ENCODE assay signal across 10 cellular contexts in genomic region chrX:48569958-48570357, GRCh38. TPM values are rescaled to one million over a fixed set of nuclear protein-coding genes. Genes with fewer than 3 reads are reported as not detected.
DNase-seq lines count a peak whose midpoint lies in the region; ATAC-seq lines count a peak whose summit lies in the region.
"Had no signal": no experiment of that assay in that cellular context is flagged by ENCODE, and none has a peak within 500 bp of the region (broad histone marks: within the 10 kb centered on the region; RNA-seq: fewer than 3 reads in every experiment).

No MANE protein-coding gene starts in this region.

- H3K27me3 Mint-ChIP-seq in activated T-cell treated with anti-CD3 and anti-CD28 coated beads, Interleukin-2, amount 50 U/mL, for 72 hours (ENCODE audit: low read depth) = no peaks in the 10 kb centered on the region

- H3K4me1 Mint-ChIP-seq in activated T-cell treated with anti-CD3 and anti-CD28 coated beads, Interleukin-2, amount 50 U/mL, for 72 hours (ENCODE audit: low read depth) = peaks cover 21% of the 10 kb centered on the region
- H3K4me1 Mint-ChIP-seq: brain, neural progenitor cell had no signal

- peaks cover 4 to 5% of the 10 kb centered on the region in 2 donors for H3K36me3 Mint-ChIP-seq in activated T-cell treated with anti-CD3 and anti-CD28 coated beads, Interleukin-2, amount 50 U/mL, for 72 hours (ENCODE audit: insufficient read depth in 2 of 2)

- H3K9me3 Mint-ChIP-seq in activated T-cell treated with anti-CD3 and anti-CD28 coated beads, Interleukin-2, amount 50 U/mL, for 72 hours = no peaks in the 10 kb centered on the region

- peak; percentile 24 for DNase-seq in stimulated activated CD4-positive, alpha-beta T cell treated with anti-CD3 and anti-CD28 coated beads, Interleukin-1b, Interleukin-23, amount 100 ng/mL, for 48 hours
- no peak for DNase-seq in stimulated activated CD4-positive, alpha-beta T cell treated with anti-CD3 and anti-CD28 coated beads, Interleukin-2, amount 100 ng/mL, for 48 hours
- DNase-seq in activated T-cell treated with anti-CD3 and anti-CD28 coated beads, Interleukin-2, amount 50 U/mL, for 72 hours = peak; percentile 42 to 43
- DNase-seq in central memory CD4-positive, alpha-beta T cell = no peak
- DNase-seq in ecto neural progenitor cell (ENCODE audit: low spot score) (no peak), SKM-1 treated with dmso at 0.1 percent for 144 hours (lab: John Stamatoyannopoulos, UW; ENCODE audit: unreplicated experiment) (no peak)

- peak overlapping the region; percentile 15 for H3K27ac Mint-ChIP-seq in activated T-cell treated with anti-CD3 and anti-CD28 coated beads, Interleukin-2, amount 50 U/mL, for 72 hours
- H3K27ac Mint-ChIP-seq: brain, neural progenitor cell had no signal

- ATAC-seq in HG03108 (IDR thresholded peaks at IDR 0.05; ENCODE audit: unreplicated experiment) (peak; percentile 40), GM21360 (IDR thresholded peaks at IDR 0.05; ENCODE audit: unreplicated experiment) (no peak)
- peak; percentile 73 to 78 for ATAC-seq in activated T-cell treated with anti-CD3 and anti-CD28 coated beads, Interleukin-2, amount 50 U/mL, for 72 hours (replicated peaks in 1 of 2)

- H3K4me3 Mint-ChIP-seq in activated T-cell treated with anti-CD3 and anti-CD28 coated beads, Interleukin-2, amount 50 U/mL, for 72 hours = peak overlapping the region in 1 of 2 donors; percentile 18
- H3K4me3 Mint-ChIP-seq: brain, neural progenitor cell had no signal

RNA-seq across cellular contexts. Expression of gene RBM3, which starts 4.3 kb away (rescaled TPM):
- 100 to 1,000 TPM; 183 to 225 TPM for total RNA-seq in activated T-cell treated with anti-CD3 and anti-CD28 coated beads, Interleukin-2, amount 50 U/mL, for 72 hours

RNA-seq across cellular contexts. Expression of gene WDR13, which starts 27.3 kb away (rescaled TPM):
- total RNA-seq in activated T-cell treated with anti-CD3 and anti-CD28 coated beads, Interleukin-2, amount 50 U/mL, for 72 hours = 10 to 100 TPM; 55.7 to 59.9 TPM

RNA-seq across cellular contexts. Expression of gene TBC1D25, which starts 30.4 kb away (rescaled TPM):
- total RNA-seq in activated T-cell treated with anti-CD3 and anti-CD28 coated beads, Interleukin-2, amount 50 U/mL, for 72 hours = 10 to 100 TPM; 20.4 to 20.5 TPM

RNA-seq across cellular contexts. Expression of gene EBP, which starts 48.4 kb away (rescaled TPM):
- 100 to 1,000 TPM; 112 to 113 TPM for total RNA-seq in activated T-cell treated with anti-CD3 and anti-CD28 coated beads, Interleukin-2, amount 50 U/mL, for 72 hours

Comparison
In these comparisons a context has a peak if more than half of its experiments do, and no peak if none do; other contexts are left out.
1. DNase-seq: peak in stimulated activated CD4-positive, alpha-beta T cell treated with anti-CD3 and anti-CD28 coated beads, Interleukin-1b, Interleukin-23, amount 100 ng/mL, for 48 hours (single experiment) and activated T-cell treated with anti-CD3 and anti-CD28 coated beads, Interleukin-2, amount 50 U/mL, for 72 hours (2 of 2); none in stimulated activated CD4-positive, alpha-beta T cell treated with anti-CD3 and anti-CD28 coated beads, Interleukin-2, amount 100 ng/mL, for 48 hours (0 of 2), central memory CD4-positive, alpha-beta T cell (single experiment), ecto neural progenitor cell (single experiment) and SKM-1 treated with dmso at 0.1 percent for 144 hours (single experiment).